ENCODE assay signal across 7 cellular contexts in genomic region chr2:15822151-15823044, GRCh38.
"Had no signal": no experiment of that assay in that cellular context is flagged by ENCODE, and none has a peak within 500 bp of the region (broad histone marks: within the 10 kb centered on the region; RNA-seq: fewer than 3 reads in every experiment).

No MANE protein-coding gene starts in this region.

- H3K4me3 Mint-ChIP-seq: GM23338 had no signal

- DNase-seq: H7, HCEC 1CT, IMR-90, KG1 had no signal

- H2AFZ ChIP-seq: GM23338 had no signal

- H3K9me3 Mint-ChIP-seq: GM23338 had no signal

- ATAC-seq: GM23338, K562 had no signal

- H3K4me2 ChIP-seq: GM23338 had no signal

- H3K4me3 ChIP-seq: GM23338, K562 had no signal

- H3K27ac Mint-ChIP-seq: GM23338 had no signal

- FAIRE-seq: HTR-8/SVneo, K562 had no signal
